Comparison of ENCODE assay signal across 1 cellular context in genomic region chr5:90845990-90846554, GRCh38.
TF ChIP-seq lines count a peak whose summit lies in the region.
"Not testable (repeated sequence)": the region's sequence is repeated elsewhere in the genome, so short reads cannot be mapped to it uniquely, and the experiment has no call there.

No MANE protein-coding gene starts in this region.

TF ChIP-seq in K562, 482 proteins besides CTCF, POLR2A, EP300 and RAD21:
- 0 out of 2 replicates have a peak, but pooled peaks have one; percentile 15 for TF ChIP-seq ZBTB40 (IDR thresholded peaks at IDR 0.05)
- TF ChIP-seq ZBTB40 (CRISPR knock-in tag; IDR thresholded peaks at IDR 0.05); PBX2 (CRISPR knock-in tag; IDR thresholded peaks at IDR 0.05; ENCODE audit: low read depth): not testable (repeated sequence)
- peak; percentile 77 for TF ChIP-seq PBX2 (tag; conservative IDR thresholded peaks at IDR 0.05; ENCODE audit: low read depth)
- peak; percentile 88 for TF ChIP-seq MEIS2 (IDR thresholded peaks at IDR 0.05; ENCODE audit: partially characterized antibody)
- TF ChIP-seq PKNOX1 (IDR thresholded peaks at IDR 0.05) = peak; percentile 33; the same call in 1 of the 2 replicates
- 0 out of 2 replicates have a peak, but pooled peaks have one; percentile 25 for TF ChIP-seq ZFPM2 (CRISPR knock-in tag; IDR thresholded peaks at IDR 0.05)
